Comparison of ENCODE assay signal across 2 cellular contexts in the genomic region with DNA sequence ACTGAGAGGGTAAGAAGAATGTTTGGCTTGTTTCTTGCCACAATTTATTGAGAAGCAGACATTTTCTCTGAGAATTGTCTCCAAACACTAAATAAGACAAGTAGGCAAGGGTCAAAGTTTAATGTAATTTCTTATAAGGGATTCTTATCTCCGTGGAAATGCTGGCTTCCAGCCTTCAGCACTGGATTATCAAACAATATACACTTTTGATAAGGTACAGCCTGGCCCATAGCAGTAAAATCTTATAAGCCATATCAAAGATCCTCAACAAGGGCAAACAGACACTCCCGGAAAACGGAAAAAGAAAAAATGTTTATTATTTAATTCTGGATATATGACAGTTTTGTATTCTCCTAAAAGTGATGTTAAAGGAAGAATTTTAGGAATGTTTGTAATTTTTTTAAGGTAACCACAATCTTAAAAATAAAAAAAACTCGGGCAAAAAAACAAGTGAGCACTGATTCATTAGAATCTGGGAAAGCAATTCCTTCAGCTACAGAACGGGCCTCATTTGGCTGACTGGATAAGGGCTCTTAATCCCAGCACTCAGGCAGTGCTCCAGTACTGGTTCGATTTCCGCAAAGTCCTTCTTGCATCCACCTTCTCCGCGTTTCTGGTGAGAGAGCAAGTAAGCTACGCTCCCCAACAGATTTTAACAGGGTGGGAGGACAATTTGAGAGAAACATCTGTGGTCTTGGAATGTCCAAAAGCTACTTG.
TF ChIP-seq lines count a peak whose summit lies in the region.

No MANE protein-coding gene starts in this region.

TF ChIP-seq in A549, 52 proteins besides CTCF, POLR2A, EP300 and RAD21:
- TF ChIP-seq RARB (CRISPR knock-in tag; IDR thresholded peaks at IDR 0.05), result no peak
- TF ChIP-seq ZSCAN20 (CRISPR knock-in tag; IDR thresholded peaks at IDR 0.05), result no peak
- no peak for TF ChIP-seq RNF2 (IDR thresholded peaks at IDR 0.05; ENCODE audit: borderline replicate concordance, low read depth)
TF ChIP-seq in A549: peak in this region for 0.

TF ChIP-seq in GM12878, 131 proteins besides CTCF, POLR2A, EP300 and RAD21:
- TF ChIP-seq SMARCA5 (IDR thresholded peaks at IDR 0.05), result no peak
- TF ChIP-seq, protein P1, sequence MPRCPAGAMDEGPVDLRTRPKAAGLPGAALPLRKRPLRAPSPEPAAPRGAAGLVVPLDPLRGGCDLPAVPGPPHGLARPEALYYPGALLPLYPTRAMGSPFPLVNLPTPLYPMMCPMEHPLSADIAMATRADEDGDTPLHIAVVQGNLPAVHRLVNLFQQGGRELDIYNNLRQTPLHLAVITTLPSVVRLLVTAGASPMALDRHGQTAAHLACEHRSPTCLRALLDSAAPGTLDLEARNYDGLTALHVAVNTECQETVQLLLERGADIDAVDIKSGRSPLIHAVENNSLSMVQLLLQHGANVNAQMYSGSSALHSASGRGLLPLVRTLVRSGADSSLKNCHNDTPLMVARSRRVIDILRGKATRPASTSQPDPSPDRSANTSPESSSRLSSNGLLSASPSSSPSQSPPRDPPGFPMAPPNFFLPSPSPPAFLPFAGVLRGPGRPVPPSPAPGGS (IDR thresholded peaks at IDR 0.05; ENCODE audit: borderline replicate concordance, insufficient read depth, low read depth, low read length, poor library complexity, severe bottlenecking), result no peak
- TF ChIP-seq ZZZ3 (IDR thresholded peaks at IDR 0.05; ENCODE audit: control insufficient read depth, insufficient read length, low read depth), result no peak
- no peak for TF ChIP-seq PML (IDR thresholded peaks at IDR 0.05; ENCODE audit: low read length)
